17 cellular contexts compared by ENCODE assay signal in the genomic region with DNA sequence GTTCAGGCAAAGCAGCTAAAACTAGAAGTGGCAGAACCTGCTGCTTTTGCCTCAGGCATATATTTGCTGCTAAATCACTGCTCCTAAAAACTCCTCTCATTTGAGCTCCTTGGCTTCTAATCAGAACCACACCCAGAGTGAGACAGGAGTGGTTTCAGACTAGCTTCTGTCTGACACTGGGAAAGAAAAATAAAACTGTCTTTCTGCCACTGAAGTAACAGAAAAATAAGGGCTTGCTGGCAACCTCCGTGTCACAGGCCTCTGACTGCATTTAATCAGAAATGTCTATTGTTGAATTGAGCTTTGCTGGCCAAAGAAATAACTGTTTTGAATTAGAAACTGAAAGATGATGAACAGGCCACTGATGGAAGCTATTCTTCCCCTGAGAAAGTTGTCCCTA. TPM values are rescaled to one million over a fixed set of nuclear protein-coding genes. Genes with fewer than 3 reads are reported as not detected.
A peak's percentile ranks its signal among the peaks of the same experiment; 100 is the strongest.
DNase-seq lines count a peak whose midpoint lies in the region; ATAC-seq, FAIRE-seq and TF ChIP-seq lines count a peak whose summit lies in the region.
"Had no signal": no experiment of that assay in that cellular context is flagged by ENCODE, and none has a peak within 500 bp of the region (broad histone marks: within the 10 kb centered on the region; RNA-seq: fewer than 3 reads in every experiment).

No MANE protein-coding gene starts in this region.

- FAIRE-seq in kidney (lab: Jason Lieb, UNC) = no peak
- FAIRE-seq: colon had no signal

- H3K27me3 ChIP-seq in esophagus (ENCODE audit: control insufficient read depth in 1 of 2, insufficient read depth in 2 of 2, low read length in 2 of 2) (no peaks in the 10 kb centered on the region), right cardiac atrium (ENCODE audit: control insufficient read depth, insufficient read depth) (no peaks in the 10 kb centered on the region)

- ATAC-seq in right cardiac atrium (peak; percentile 62 to 69), GM18511 (IDR thresholded peaks at IDR 0.05; ENCODE audit: unreplicated experiment) (no peak)
- ATAC-seq: activated T-cell treated with anti-CD3 and anti-CD28 coated beads, Interleukin-2, amount 50 U/mL, for 4 hours had no signal

- H3K9ac ChIP-seq in kidney (ENCODE audit: low read length in 2 of 2) = no peak overlapping the region

- DNase-seq in M059J (ENCODE audit: low read depth) (peak; percentile 10), right cardiac atrium (peak in 1 of 3 donors; percentile 48), NCI-H345 (lab: John Stamatoyannopoulos, UW) (no peak), kidney (no peak), SK-N-DZ (ENCODE audit: low spot score) (no peak)
- DNase-seq: activated CD4-positive, alpha-beta T cell treated with anti-CD3 and anti-CD28 coated beads, Interleukin-2, amount 50 U/mL, for 1 hour; activated naive CD8-positive, alpha-beta T cell treated with anti-CD3 and anti-CD28 coated beads for 36 hours; activated T-cell treated with anti-CD3 and anti-CD28 coated beads, Interleukin-2, amount 50 U/mL, for 4 hours; Caco-2; erythroblast; NCI-H187 treated with DMSO at 0.1 percent for 48 hours; NCI-H524; OCI-M1 had no signal

- H3K36me3 ChIP-seq in esophagus (ENCODE audit: control insufficient read depth in 2 of 2, insufficient read depth in 2 of 2, low read length in 1 of 2) = no peaks in the 10 kb centered on the region
- no peaks in the 10 kb centered on the region for H3K36me3 ChIP-seq in kidney (ENCODE audit: control insufficient read depth in 1 of 2, insufficient read depth in 2 of 2, low read length in 2 of 2)

- 25 to 29% methylated on average over 1 of the region's 1 CpG for WGBS in esophagus, 2 donors
- WGBS in right cardiac atrium = 33% methylated on average over 1 of the region's 1 CpG

- H3K4me3 ChIP-seq in esophagus (ENCODE audit: low read depth in 1 of 2, low read length in 2 of 2) (no peak overlapping the region), right cardiac atrium (ENCODE audit: low read length) (no peak overlapping the region), skin epidermis (no peak overlapping the region), kidney (ENCODE audit: low read length in 2 of 2) (no peak overlapping the region)

- peak overlapping the region; percentile 40 to 91 for H3K27ac ChIP-seq in esophagus (ENCODE audit: low read depth in 2 of 2, low read length in 1 of 2)
- no peak overlapping the region for H3K27ac ChIP-seq in right cardiac atrium (ENCODE audit: low read length)
- peak overlapping the region in 17 of 21 experiments; percentile 38 to 85 (median 68) for H3K27ac ChIP-seq in skin epidermis
- H3K27ac ChIP-seq in kidney (ENCODE audit: low read depth in 2 of 2, low read length in 2 of 2) = no peak overlapping the region

- H3K9me3 ChIP-seq in esophagus (ENCODE audit: control insufficient read depth in 2 of 2, insufficient read depth in 1 of 2, low read depth in 1 of 2, low read length in 1 of 2) = no peaks in the 10 kb centered on the region
- no peaks in the 10 kb centered on the region for H3K9me3 ChIP-seq in right cardiac atrium (ENCODE audit: control insufficient read depth, low read length)
- no peaks in the 10 kb centered on the region for H3K9me3 ChIP-seq in kidney (ENCODE audit: control insufficient read depth in 1 of 2, low read length in 2 of 2)
- H3K9me3 ChIP-seq: Caco-2 had no signal

- no peak for TF ChIP-seq CTCF in kidney (IDR thresholded peaks at IDR 0.05; ENCODE audit: borderline replicate concordance, extremely low read depth, insufficient read depth)

- intact Hi-C loops in right cardiac atrium (cut with DNase I) (no loop called here), kidney (cut with DNase I) (no loop called here)

- H3K4me1 ChIP-seq in esophagus (ENCODE audit: control insufficient read depth in 2 of 2, insufficient read depth in 2 of 2, low read length in 1 of 2) (peaks cover 0 to 7% of the 10 kb centered on the region in 2 donors), right cardiac atrium (ENCODE audit: control insufficient read depth, insufficient read depth, low read length) (no peaks in the 10 kb centered on the region), kidney (ENCODE audit: control insufficient read depth in 1 of 2, insufficient read depth in 1 of 2, low read depth in 1 of 2, low read length in 2 of 2) (no peaks in the 10 kb centered on the region)
- H3K4me1 ChIP-seq: Caco-2 had no signal

RNA-seq across cellular contexts. Expression of a gene that starts 52.1 kb away (rescaled TPM):
- total RNA-seq in M059J (2014; rRNA removed; shearing (Covaris generic)) = 51.3 and 64.9 TPM in 2 replicates
- polyA plus RNA-seq in esophagus = 10 to 100 TPM; 12.8 to 13.0 TPM
- total RNA-seq in right cardiac atrium = 10 to 100 TPM; 18.1 to 25.0 (median 20.9) TPM
- polyA plus RNA-seq in right cardiac atrium = 9.8 TPM
- 22.8 TPM for total RNA-seq in kidney
- polyA plus RNA-seq in kidney (ENCODE audit: insufficient read depth, low read depth, low replicate concordance) = 14.2 TPM
- 13.9 and 14.2 TPM in 2 replicates for polyA plus RNA-seq in SK-N-DZ (2014; cell fraction: cytosol; rRNA removed)
- polyA plus RNA-seq in SK-N-DZ (2014; cell fraction: nucleus; rRNA removed) = 5.8 and 8.1 TPM in 2 replicates

Comparison
In these comparisons a context has a peak if more than half of its experiments do, and no peak if none do; other contexts are left out.
1. H3K27ac ChIP-seq: peak in esophagus (2 of 2) and skin epidermis (17 of 21); none in right cardiac atrium (single experiment) and kidney (0 of 2).